1 cellular context compared by ENCODE assay signal in the genomic region with DNA sequence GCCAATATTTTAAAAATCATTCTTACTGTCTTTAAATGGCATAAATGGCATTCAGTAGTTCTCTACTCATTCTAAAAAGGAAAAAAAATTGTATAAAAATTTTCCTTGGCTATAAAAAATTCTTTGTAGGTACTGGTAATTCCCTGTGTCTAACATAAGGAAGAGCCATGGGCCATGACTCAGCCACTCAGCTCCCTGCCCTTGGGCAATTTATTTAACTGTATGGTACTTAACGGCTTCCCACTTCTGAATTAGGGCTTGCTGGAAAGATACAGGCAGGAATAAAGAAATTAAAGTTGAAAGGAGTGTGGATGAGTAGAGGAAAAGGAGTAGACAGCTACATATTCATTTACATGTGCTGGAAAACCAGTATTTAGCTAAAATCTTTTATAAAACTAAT.
TF ChIP-seq lines count a peak whose summit lies in the region.

No MANE protein-coding gene starts in this region.

TF ChIP-seq in IMR-90, 13 proteins besides CTCF, POLR2A, EP300 and RAD21 (continued from another document):
- TF ChIP-seq, protein P1, sequence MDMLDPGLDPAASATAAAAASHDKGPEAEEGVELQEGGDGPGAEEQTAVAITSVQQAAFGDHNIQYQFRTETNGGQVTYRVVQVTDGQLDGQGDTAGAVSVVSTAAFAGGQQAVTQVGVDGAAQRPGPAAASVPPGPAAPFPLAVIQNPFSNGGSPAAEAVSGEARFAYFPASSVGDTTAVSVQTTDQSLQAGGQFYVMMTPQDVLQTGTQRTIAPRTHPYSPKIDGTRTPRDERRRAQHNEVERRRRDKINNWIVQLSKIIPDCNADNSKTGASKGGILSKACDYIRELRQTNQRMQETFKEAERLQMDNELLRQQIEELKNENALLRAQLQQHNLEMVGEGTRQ (IDR thresholded peaks at IDR 0.05; ENCODE audit: low read depth, low read length), result no peak
- no peak for TF ChIP-seq NFE2L2 (IDR thresholded peaks at IDR 0.05; ENCODE audit: low read depth, low read length)
- no peak for TF ChIP-seq RFX5 (IDR thresholded peaks at IDR 0.05; ENCODE audit: low read depth, low read length)
- TF ChIP-seq FOS (IDR thresholded peaks at IDR 0.05; ENCODE audit: low read depth, low read length), result no peak
- TF ChIP-seq CEBPB (IDR thresholded peaks at IDR 0.05; ENCODE audit: low read depth, low read length), result no peak
- TF ChIP-seq MAZ (IDR thresholded peaks at IDR 0.05; ENCODE audit: borderline replicate concordance, low read depth, low read length), result no peak
- TF ChIP-seq, protein P2, sequence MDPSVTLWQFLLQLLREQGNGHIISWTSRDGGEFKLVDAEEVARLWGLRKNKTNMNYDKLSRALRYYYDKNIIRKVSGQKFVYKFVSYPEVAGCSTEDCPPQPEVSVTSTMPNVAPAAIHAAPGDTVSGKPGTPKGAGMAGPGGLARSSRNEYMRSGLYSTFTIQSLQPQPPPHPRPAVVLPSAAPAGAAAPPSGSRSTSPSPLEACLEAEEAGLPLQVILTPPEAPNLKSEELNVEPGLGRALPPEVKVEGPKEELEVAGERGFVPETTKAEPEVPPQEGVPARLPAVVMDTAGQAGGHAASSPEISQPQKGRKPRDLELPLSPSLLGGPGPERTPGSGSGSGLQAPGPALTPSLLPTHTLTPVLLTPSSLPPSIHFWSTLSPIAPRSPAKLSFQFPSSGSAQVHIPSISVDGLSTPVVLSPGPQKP (IDR thresholded peaks at IDR 0.05; ENCODE audit: borderline replicate concordance, low read depth, low read length), result no peak
- TF ChIP-seq MXI1 (IDR thresholded peaks at IDR 0.05; ENCODE audit: borderline replicate concordance, low read depth, low read length), result no peak
- no peak for TF ChIP-seq RCOR1 (IDR thresholded peaks at IDR 0.05; ENCODE audit: insufficient replicate concordance, low read length)
- no peak for TF ChIP-seq BHLHE40 (IDR thresholded peaks at IDR 0.05; ENCODE audit: low read depth, low read length)
- TF ChIP-seq CHD1 (IDR thresholded peaks at IDR 0.05; ENCODE audit: low read depth, low read length), result no peak
- no peak for TF ChIP-seq MAFK (IDR thresholded peaks at IDR 0.05; ENCODE audit: low read depth, low read length)
